ENCODE assay signal across 5 cellular contexts in the genomic region with DNA sequence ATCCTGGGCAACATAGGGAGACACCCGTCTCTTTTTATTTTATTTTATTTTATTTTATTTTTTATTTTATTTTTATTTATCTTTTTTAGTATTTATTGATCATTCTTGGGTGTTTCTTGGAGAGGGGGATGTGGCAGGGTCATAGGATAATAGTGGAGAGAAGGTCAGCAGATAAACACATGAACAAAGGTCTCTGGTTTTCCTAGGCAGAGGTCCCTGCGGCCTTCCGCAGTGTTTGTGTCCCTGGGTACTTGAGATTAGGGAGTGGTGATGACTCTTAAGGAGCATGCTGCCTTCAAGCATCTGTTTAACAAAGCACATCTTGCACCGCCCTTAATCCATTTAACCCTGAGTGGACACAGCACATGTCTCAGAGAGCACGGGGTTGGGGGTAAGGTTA. TPM values are rescaled to one million over a fixed set of nuclear protein-coding genes. Genes with fewer than 3 reads are reported as not detected.
"Had no signal": no experiment of that assay in that cellular context is flagged by ENCODE, and none has a peak within 500 bp of the region (broad histone marks: within the 10 kb centered on the region; RNA-seq: fewer than 3 reads in every experiment).

No MANE protein-coding gene starts in this region.

RNA-seq across cellular contexts. Expression of a gene that starts 2.8 kb away (rescaled TPM):
- total RNA-seq: HepG2, HT-29, HT1080 had no signal
- polyA plus RNA-seq: IgD-negative memory B cell had no signal

RNA-seq across cellular contexts. Expression of a gene that starts 11.4 kb away (rescaled TPM):
- total RNA-seq: HT-29, HT1080, IMR-90 had no signal
- polyA plus RNA-seq: IgD-negative memory B cell had no signal
